ENCODE assay signal across 9 cellular contexts in the genomic region with DNA sequence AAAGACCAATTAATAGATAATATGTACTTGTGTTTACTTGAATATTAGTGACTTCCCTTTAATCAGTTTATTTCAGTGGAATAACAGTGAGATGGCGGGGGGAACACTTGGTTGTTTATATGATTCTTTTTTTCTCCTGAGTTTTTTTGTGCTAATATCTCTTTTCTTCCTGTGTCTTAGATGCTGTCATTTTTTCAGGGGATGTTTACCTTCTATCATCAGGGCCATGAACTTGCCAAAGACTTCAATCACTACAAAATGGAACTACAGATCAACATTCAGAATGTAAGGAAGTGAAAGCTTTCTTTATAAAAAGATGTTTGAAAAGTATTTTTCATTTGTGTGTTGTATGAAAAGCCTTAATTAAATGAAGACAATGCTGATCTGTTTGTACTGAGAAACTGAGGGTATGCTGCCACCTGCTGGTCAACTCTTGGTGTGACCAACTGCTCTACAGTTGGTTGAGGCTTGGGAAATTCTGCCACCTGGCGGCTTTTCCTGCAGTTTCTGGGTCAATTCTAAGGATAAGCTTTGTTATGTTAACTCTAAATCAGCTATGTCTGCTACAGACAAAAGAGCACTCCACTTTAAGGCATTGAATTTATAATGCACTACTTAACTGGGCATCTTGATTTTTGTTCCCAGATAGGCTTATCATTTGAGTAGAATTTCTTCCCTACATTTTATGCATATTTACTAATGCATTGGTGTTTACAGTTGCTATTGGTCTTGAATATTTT.
DNase-seq lines count a peak whose midpoint lies in the region; ATAC-seq and TF ChIP-seq lines count a peak whose summit lies in the region.
"Had no signal": no experiment of that assay in that cellular context is flagged by ENCODE, and none has a peak within 500 bp of the region (broad histone marks: within the 10 kb centered on the region; RNA-seq: fewer than 3 reads in every experiment).

No MANE protein-coding gene starts in this region.

- H3K27me3 Mint-ChIP-seq in T-helper 2 cell treated with Interferon-gamma antibody and Interleukin-4, amounts not matched to agents 5 μg/mL and 100 μg/mL, for 36 hours (ENCODE audit: low read depth): no peaks in the 10 kb centered on the region

- peaks cover 10% of the 10 kb centered on the region for H3K36me3 Mint-ChIP-seq in T-helper 2 cell treated with Interferon-gamma antibody and Interleukin-4, amounts not matched to agents 5 μg/mL and 100 μg/mL, for 36 hours (ENCODE audit: low read depth)

- no peaks in the 10 kb centered on the region for H3K9me3 Mint-ChIP-seq in T-helper 2 cell treated with Interferon-gamma antibody and Interleukin-4, amounts not matched to agents 5 μg/mL and 100 μg/mL, for 36 hours

- H3K9me3 ChIP-seq in sigmoid colon: no peaks in the 10 kb centered on the region
- H3K9me3 ChIP-seq: BLaER1 had no signal

- peaks cover 0 to 58% (median 47%) of the 10 kb centered on the region in 4 donors for H3K4me1 ChIP-seq in sigmoid colon
- H3K4me1 ChIP-seq: BLaER1 had no signal

- in situ Hi-C loops in astrocyte of the cerebellum (cut with HindIII; ENCODE audit: low sequenced_read_pairs): loop anchor here (5.0 kb wide), 1 partner anchor 754 kb away; no protein-coding TSS in a partner anchor

- no peaks in the 10 kb centered on the region for H3K27me3 ChIP-seq in sigmoid colon
- H3K27me3 ChIP-seq: BLaER1 had no signal

- peak overlapping the region; percentile 39 to 81 (median 70) for H3K27ac ChIP-seq in sigmoid colon
- H3K27ac ChIP-seq: BLaER1 had no signal

- H3K36me3 ChIP-seq in sigmoid colon: peaks cover 0 to 21% (median 0%) of the 10 kb centered on the region in 4 donors

- 25 to 39% methylated on average over 2 of the region's 2 CpGs for WGBS in sigmoid colon, 2 donors

- TF ChIP-seq CTCF in astrocyte of the cerebellum (IDR thresholded peaks at IDR 0.05; ENCODE audit: low read depth, low read length, missing control alignments) (peak; percentile 98), sigmoid colon (IDR thresholded peaks at IDR 0.05) (peak; percentile 97 to 100 (median 98))

- TF ChIP-seq POLR2A in sigmoid colon (IDR thresholded peaks at IDR 0.05): no peak

- intact Hi-C loops in sigmoid colon (cut with DNase I): loop anchor here (1.0 to 5.0 kb wide), 5 partner anchors 136 to 344 kb away; a partner anchor contains a TSS

- H3K4me1 Mint-ChIP-seq in T-helper 2 cell treated with Interferon-gamma antibody and Interleukin-4, amounts not matched to agents 5 μg/mL and 100 μg/mL, for 36 hours (ENCODE audit: low read depth): peaks cover 8% of the 10 kb centered on the region

- no peak overlapping the region for H3K27ac Mint-ChIP-seq in T-helper 2 cell treated with Interferon-gamma antibody and Interleukin-4, amounts not matched to agents 5 μg/mL and 100 μg/mL, for 36 hours

- TF ChIP-seq EP300 in sigmoid colon (IDR thresholded peaks at IDR 0.05): no peak

- peak; percentile 84 for ATAC-seq in HG02938 (IDR thresholded peaks at IDR 0.05; ENCODE audit: unreplicated experiment)

- DNase-seq in NCI-H524 (lab: John Stamatoyannopoulos, UW) (peak; percentile 22 to 72), NCI-H524 treated with DMSO at 0.1 percent for 48 hours (lab: John Stamatoyannopoulos, UW) (no peak), NCI-H1694 (lab: John Stamatoyannopoulos, UW) (peak; percentile 71), astrocyte of the cerebellum (ENCODE audit: low read depth) (peak; percentile 92), hippocampal formation (lab: John Stamatoyannopoulos, UW) (peak; percentile 84 to 92), sigmoid colon (peak; percentile 96)
- peak; percentile 82 for DNase-seq in T-helper 2 cell treated with Interferon-gamma antibody and Interleukin-4, amounts not matched to agents 5 μg/mL and 100 μg/mL, for 36 hours (ENCODE audit: low spot score)

- no peak overlapping the region for H3K4me3 Mint-ChIP-seq in T-helper 2 cell treated with Interferon-gamma antibody and Interleukin-4, amounts not matched to agents 5 μg/mL and 100 μg/mL, for 36 hours

- H3K4me3 ChIP-seq in astrocyte of the cerebellum (ENCODE audit: low read depth, low read length) (no peak overlapping the region), sigmoid colon (no peak overlapping the region)
- H3K4me3 ChIP-seq: BLaER1 had no signal
